Comparison of ENCODE assay signal across 8 cellular contexts in genomic region chr3:197599089-197599765, GRCh38.
DNase-seq lines count a peak whose midpoint lies in the region; ATAC-seq and TF ChIP-seq lines count a peak whose summit lies in the region.

No MANE protein-coding gene starts in this region.

- H3K9me2 ChIP-seq in SU-DHL-6 (replicated peaks; ENCODE audit: insufficient read depth, low read length) = no peaks in the 10 kb centered on the region

- H3K27ac ChIP-seq in SU-DHL-6 (ENCODE audit: low read depth, low read length) = no peak overlapping the region

- peak overlapping the region; percentile 15 for H3K4me2 ChIP-seq in SU-DHL-6 (ENCODE audit: low read depth, low read length, poor library complexity, severe bottlenecking)

- POLR2A ChIA-PET in GM10248 (lab: Yijun Ruan, JAX) = no interaction called here

- no peaks in the 10 kb centered on the region for H3K36me3 ChIP-seq in SU-DHL-6 (ENCODE audit: low read length)

- DNase-seq in GM10248 (ENCODE audit: extremely low spot score) = peak; percentile 93
- peak; percentile 50 for DNase-seq in brain pericyte (ENCODE audit: low read depth, low spot score)
- peak; percentile 93 for DNase-seq in inferior parietal cortex (ENCODE audit: extremely low spot score)
- peak; percentile 46 to 54 for DNase-seq in stimulated activated CD4-positive, alpha-beta T cell treated with anti-CD3 and anti-CD28 coated beads, Interleukin-1b, Interleukin-23, amount 100 ng/mL, for 1 hour (ENCODE audit: low read depth in 2 of 2)
- no peak for DNase-seq in NCI-H2107 (lab: John Stamatoyannopoulos, UW)

- peak; percentile 86 for TF ChIP-seq CTCF in GM10248 (IDR thresholded peaks at IDR 0.05; ENCODE audit: control extremely low read depth, extremely low read depth, low read depth, missing control alignments)
- peak; percentile 59 for TF ChIP-seq CTCF in SU-DHL-6 (IDR thresholded peaks at IDR 0.05; ENCODE audit: insufficient read depth, low read length, poor library complexity, severe bottlenecking)

- no peaks in the 10 kb centered on the region for H3K79me2 ChIP-seq in SU-DHL-6 (ENCODE audit: insufficient read depth, low read length)

- H3K9ac ChIP-seq in SU-DHL-6 (ENCODE audit: low read length) = peak overlapping the region; percentile 21; the same call in 1 of the 2 replicates

- no peak overlapping the region for H3K4me3 ChIP-seq in SU-DHL-6 (ENCODE audit: insufficient read depth, low read length, poor library complexity, severe bottlenecking)

- no peaks in the 10 kb centered on the region for H3F3A ChIP-seq in SU-DHL-6 (ENCODE audit: insufficient read depth)

- no peaks in the 10 kb centered on the region for H4K20me1 ChIP-seq in SU-DHL-6 (ENCODE audit: low read depth, low read length)

- H3K9me3 ChIP-seq in SU-DHL-6 (ENCODE audit: insufficient read depth, low read length) = no peaks in the 10 kb centered on the region

- CTCF ChIA-PET in GM10248 (lab: Yijun Ruan, JAX) = interaction anchor here (0.6 to 4.2 kb wide), 37 partner anchors 8 to 344 kb away, joined by 3 to 48 read pairs (median 4); partner anchors contain the start of gene BDH1

- ATAC-seq in HG02798 (IDR thresholded peaks at IDR 0.05; ENCODE audit: poor library complexity, unreplicated experiment) (peak; percentile 74), HG03457 (IDR thresholded peaks at IDR 0.05; ENCODE audit: unreplicated experiment) (no peak)

- H2AFZ ChIP-seq in SU-DHL-6 (ENCODE audit: low read depth, low read length, severe bottlenecking) = no peak overlapping the region

- no peaks in the 10 kb centered on the region for H3K27me3 ChIP-seq in SU-DHL-6 (ENCODE audit: low read length)
